2 cellular contexts compared by ENCODE assay signal in genomic region chr18:31700990-31701389, GRCh38.
A peak's percentile ranks its signal among the peaks of the same experiment; 100 is the strongest.
TF ChIP-seq lines count a peak whose summit lies in the region.

No MANE protein-coding gene starts in this region.

TF ChIP-seq in HEK293T, 16 proteins besides CTCF, POLR2A, EP300 and RAD21 (continued from another document):
- TF ChIP-seq PKNOX1 (IDR thresholded peaks at IDR 0.05): peak; percentile 34; the same call in 1 of the 2 replicates
- no peak for TF ChIP-seq FOXK2 (IDR thresholded peaks at IDR 0.05)

TF ChIP-seq in H1, 55 proteins besides CTCF, POLR2A, EP300 and RAD21 (continued from another document):
- TF ChIP-seq NANOG (IDR thresholded peaks at IDR 0.05; ENCODE audit: insufficient read depth, low read depth, low read length, poor library complexity, severe bottlenecking) (no peak), GTF2F1 (IDR thresholded peaks at IDR 0.05; ENCODE audit: borderline replicate concordance, low read depth, low read length) (no peak), USF2 (IDR thresholded peaks at IDR 0.05; ENCODE audit: low read length) (no peak), CREB1 (IDR thresholded peaks at IDR 0.05) (no peak), RNF2 (IDR thresholded peaks at IDR 0.05; ENCODE audit: borderline replicate concordance, low read depth, low read length, missing control alignments, poor library complexity, severe bottlenecking) (no peak), SP4 (IDR thresholded peaks at IDR 0.05; ENCODE audit: low read length) (no peak), TAF7 (optimal IDR thresholded peaks at IDR 0.05; ENCODE audit: borderline replicate concordance, low read depth, low read length) (no peak), JUN (IDR thresholded peaks at IDR 0.05; ENCODE audit: low read depth, low read length) (no peak), JUND (IDR thresholded peaks at IDR 0.05; ENCODE audit: low read length) (no peak), ASH2L (IDR thresholded peaks at IDR 0.05; ENCODE audit: low read length) (no peak), TBP (IDR thresholded peaks at IDR 0.05; ENCODE audit: low read depth, low read length) (no peak), POU5F1 (IDR thresholded peaks at IDR 0.05; ENCODE audit: low read depth, low read length) (no peak), ATF3 (IDR thresholded peaks at IDR 0.05; ENCODE audit: insufficient read depth, low read depth, low read length) (no peak)
